In genomic region chr14:61860294-61860918, GRCh38 we compare ENCODE assay signal across 8 cellular contexts. TPM values are rescaled to one million over a fixed set of nuclear protein-coding genes. Genes with fewer than 3 reads are reported as not detected.
DNase-seq lines count a peak whose midpoint lies in the region; ATAC-seq and TF ChIP-seq lines count a peak whose summit lies in the region.

No MANE protein-coding gene starts in this region.

- POLR2A ChIA-PET in AG04449 (lab: Yijun Ruan, JAX) = no interaction called here
- POLR2A ChIA-PET in naive thymus-derived CD4-positive, alpha-beta T cell (lab: Charles Lee) = no interaction called here

- H3K9me3 Mint-ChIP-seq in naive thymus-derived CD4-positive, alpha-beta T cell = no peaks in the 10 kb centered on the region
- peaks cover 4% of the 10 kb centered on the region for H3K9me3 Mint-ChIP-seq in type B pancreatic cell

- H3K27ac Mint-ChIP-seq in naive thymus-derived CD4-positive, alpha-beta T cell = peak overlapping the region in 1 of 9 donors; percentile 19
- H3K27ac Mint-ChIP-seq in type B pancreatic cell = no peak overlapping the region

- intact Hi-C loops in naive thymus-derived CD4-positive, alpha-beta T cell (cut with micrococcal nuclease) = loop anchor here (1.0 kb wide), 1 partner anchor 267 kb away; no protein-coding TSS in a partner anchor

- no peak overlapping the region for H3K4me3 ChIP-seq in AG04449 (ENCODE audit: low read depth, low read length)
- H3K4me3 ChIP-seq in naive thymus-derived CD4-positive, alpha-beta T cell (ENCODE audit: low read length) = no peak overlapping the region

- no peaks in the 10 kb centered on the region for H3K4me1 ChIP-seq in naive thymus-derived CD4-positive, alpha-beta T cell (ENCODE audit: control insufficient read depth in 2 of 2, insufficient read depth in 2 of 2, low read length in 2 of 2)

- no peak overlapping the region for H3K4me3 Mint-ChIP-seq in naive thymus-derived CD4-positive, alpha-beta T cell
- H3K4me3 Mint-ChIP-seq in type B pancreatic cell = no peak overlapping the region

- H3K36me3 Mint-ChIP-seq in naive thymus-derived CD4-positive, alpha-beta T cell = no peaks in the 10 kb centered on the region
- no peaks in the 10 kb centered on the region for H3K36me3 Mint-ChIP-seq in type B pancreatic cell

- no peak for DNase-seq in AG04449 (ENCODE audit: low read depth, low spot score)
- DNase-seq in NCI-H2029 treated with DMSO at 0.1 percent for 48 hours (lab: John Stamatoyannopoulos, UW) = peak; percentile 40
- peak; percentile 83 for DNase-seq in activated CD4-positive, alpha-beta T cell treated with anti-CD3 and anti-CD28 coated beads for 48 hours
- DNase-seq in effector CD8-positive, alpha-beta T cell (lab: John Stamatoyannopoulos, UW) = peak; percentile 2
- peak in 8 of 9 donors; percentile 9 to 55 (median 45) for DNase-seq in naive thymus-derived CD4-positive, alpha-beta T cell
- DNase-seq in type B pancreatic cell (ENCODE audit: extremely low spot score, unreplicated experiment) = no peak

- ATAC-seq in GM18499 (IDR thresholded peaks at IDR 0.05; ENCODE audit: insufficient read depth, unreplicated experiment) (peak; percentile 91), HG02840 (IDR thresholded peaks at IDR 0.05; ENCODE audit: low FRiP score, unreplicated experiment) (peak; percentile 97)
- peak; percentile 89 for ATAC-seq in naive thymus-derived CD4-positive, alpha-beta T cell

- no peaks in the 10 kb centered on the region for H3K27me3 ChIP-seq in naive thymus-derived CD4-positive, alpha-beta T cell (ENCODE audit: control insufficient read depth in 2 of 2, insufficient read depth in 2 of 2, low read length in 2 of 2)

- H3K4me1 Mint-ChIP-seq in naive thymus-derived CD4-positive, alpha-beta T cell = peaks cover 0 to 5% (median 0%) of the 10 kb centered on the region in 7 donors
- no peaks in the 10 kb centered on the region for H3K4me1 Mint-ChIP-seq in type B pancreatic cell (ENCODE audit: unreplicated experiment)

- H3K27me3 Mint-ChIP-seq in naive thymus-derived CD4-positive, alpha-beta T cell = peaks cover 5 to 55% (median 17%) of the 10 kb centered on the region in 5 donors
- H3K27me3 Mint-ChIP-seq in type B pancreatic cell = peaks cover 7% of the 10 kb centered on the region

- H3K9me3 ChIP-seq in naive thymus-derived CD4-positive, alpha-beta T cell (ENCODE audit: control insufficient read depth in 2 of 3, low read length in 3 of 3) = no peaks in the 10 kb centered on the region

- H3K36me3 ChIP-seq in naive thymus-derived CD4-positive, alpha-beta T cell (ENCODE audit: control insufficient read depth in 2 of 3, insufficient read depth in 3 of 3, low read length in 3 of 3) = no peaks in the 10 kb centered on the region

- CTCF ChIA-PET in AG04449 (lab: Yijun Ruan, JAX) = interaction anchor here (0.8 to 3.3 kb wide), 14 partner anchors 13 to 427 kb away, joined by 3 to 23 read pairs (median 4); no protein-coding TSS in a partner anchor
- CTCF ChIA-PET in naive thymus-derived CD4-positive, alpha-beta T cell (lab: Charles Lee) = interaction anchor here (1.5 kb wide), 1 partner anchor 10 kb away, joined by 4 read pairs; no protein-coding TSS in a partner anchor

- no peak overlapping the region for H3K27ac ChIP-seq in naive thymus-derived CD4-positive, alpha-beta T cell (ENCODE audit: low read depth, low read length)

- peak; percentile 69 for TF ChIP-seq CTCF in AG04449 (IDR thresholded peaks at IDR 0.05; ENCODE audit: insufficient read depth, low read length, missing control alignments)
- TF ChIP-seq CTCF in type B pancreatic cell (conservative IDR thresholded peaks at IDR 0.05) = peak; percentile 79

RNA-seq across cellular contexts. Expression of gene SYT16, which starts 47.9 kb away (rescaled TPM):
- not detected for total RNA-seq in naive thymus-derived CD4-positive, alpha-beta T cell
- polyA plus RNA-seq in naive thymus-derived CD4-positive, alpha-beta T cell = not detected
- total RNA-seq in type B pancreatic cell (ENCODE audit: low replicate concordance) = 0.90 and 2.1 TPM in 2 replicates

Comparison
In these comparisons a context has a peak if more than half of its experiments do, and no peak if none do; other contexts are left out.
1. DNase-seq: peak in NCI-H2029 treated with DMSO at 0.1 percent for 48 hours (single experiment), activated CD4-positive, alpha-beta T cell treated with anti-CD3 and anti-CD28 coated beads for 48 hours (single experiment), effector CD8-positive, alpha-beta T cell (single experiment) and naive thymus-derived CD4-positive, alpha-beta T cell (8 of 9); none in AG04449 (single experiment) and type B pancreatic cell (single experiment).
2. Peak in every context shown above with its lines, with median percentiles within 50 percentile points of each other: ATAC-seq.